Comparison of ENCODE assay signal across 23 cellular contexts in the genomic region with DNA sequence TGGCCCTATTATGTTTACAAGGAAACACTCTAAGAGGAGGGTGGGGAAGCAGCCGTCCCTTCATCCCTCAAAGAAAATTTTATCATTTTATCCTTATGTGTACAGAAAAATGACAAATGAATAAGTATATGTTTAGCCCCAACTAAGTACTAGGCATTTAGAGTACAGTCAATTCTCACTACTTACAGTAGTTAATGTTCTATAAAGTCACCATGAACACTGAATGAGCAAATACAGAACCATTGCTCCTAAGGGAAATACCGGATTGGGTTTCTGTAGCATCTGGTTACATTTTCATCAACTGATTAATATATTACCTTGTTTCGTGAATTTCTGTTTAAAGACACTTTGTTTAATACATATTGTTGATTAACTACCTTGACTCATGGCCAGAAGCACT.
DNase-seq lines count a peak whose midpoint lies in the region; ATAC-seq, FAIRE-seq and TF ChIP-seq lines count a peak whose summit lies in the region.
"Had no signal": no experiment of that assay in that cellular context is flagged by ENCODE, and none has a peak within 500 bp of the region (broad histone marks: within the 10 kb centered on the region; RNA-seq: fewer than 3 reads in every experiment).

No MANE protein-coding gene starts in this region.

- no peak overlapping the region for H3K4me3 ChIP-seq in OCI-LY3 (ENCODE audit: low read length)
- no peak overlapping the region for H3K4me3 ChIP-seq in CD8-positive, alpha-beta memory T cell (ENCODE audit: low read length)
- H3K4me3 ChIP-seq: adrenal gland; BLaER1 treated with 17β-estradiol and CSF1 and Interleukin-3, amounts not matched to agents 10 nM and 100 nM; heart right ventricle; neural progenitor cell; prostate gland; thyroid gland had no signal

- no peaks in the 10 kb centered on the region for H3K27me3 ChIP-seq in OCI-LY3 (ENCODE audit: low read depth, low read length)
- H3K27me3 ChIP-seq in CD8-positive, alpha-beta memory T cell (ENCODE audit: insufficient read depth, low read length, poor library complexity, severe bottlenecking) = no peaks in the 10 kb centered on the region
- H3K27me3 ChIP-seq: neural progenitor cell, thyroid gland had no signal

- H3K9ac ChIP-seq in OCI-LY3 (ENCODE audit: low read length) = no peak overlapping the region
- H3K9ac ChIP-seq: BLaER1 treated with 17β-estradiol and CSF1 and Interleukin-3, amounts not matched to agents 10 nM and 100 nM; neural progenitor cell had no signal

- peak overlapping the region; percentile 47; the same call in 1 of the 2 replicates for H2AFZ ChIP-seq in OCI-LY3 (ENCODE audit: low read depth, low read length)
- H2AFZ ChIP-seq: neural progenitor cell had no signal

- no peaks in the 10 kb centered on the region for H3K79me2 ChIP-seq in OCI-LY3 (ENCODE audit: low read length)

- H3K9me3 Mint-ChIP-seq in CD8-positive, alpha-beta memory T cell = peaks cover 0 to 5% (median 0%) of the 10 kb centered on the region in 5 donors
- H3K9me3 Mint-ChIP-seq: activated CD4-positive, alpha-beta memory T cell treated with anti-CD3 and anti-CD28 coated beads, Interleukin-2, amount 10 ng/mL, durations not matched to agents 7 days and 5 days; neural progenitor cell; stimulated activated naive B cell treated with anti-CD40 and anti-IgM and Interleukin-4, amounts not matched to agents 10 μg/mL and 1 μg/mL and 100 μg/mL, for 72 hours had no signal

- H4K20me1 ChIP-seq in OCI-LY3 (ENCODE audit: insufficient read depth, low read length) = no peaks in the 10 kb centered on the region

- peak; percentile 83 for FAIRE-seq in GM18507 (lab: Jason Lieb, UNC)

- DNase-seq in GM18507 (ENCODE audit: extremely low spot score, insufficient read length, low read depth) (no peak), DMS 273 treated with DMSO at 0.1 percent for 48 hours (lab: John Stamatoyannopoulos, UW) (no peak)
- no peak for DNase-seq in CD8-positive, alpha-beta memory T cell
- DNase-seq: activated CD4-positive, alpha-beta memory T cell treated with anti-CD3 and anti-CD28 coated beads, Interleukin-2, amount 10 ng/mL, durations not matched to agents 7 days and 5 days; activated CD4-positive, CD25-positive, alpha-beta regulatory T cell; adrenal gland; dermis blood vessel endothelial cell; H9; heart right ventricle; NCI-H1092 treated with DMSO at 0.1 percent for 48 hours; NCI-H2081 treated with DMSO at 0.1 percent for 48 hours; NCI-H524; stimulated activated naive B cell treated with anti-CD40 and anti-IgM and Interleukin-4, amounts not matched to agents 10 μg/mL and 1 μg/mL and 100 μg/mL, for 72 hours; thyroid gland had no signal

- POLR2A ChIA-PET in CD8-positive, alpha-beta memory T cell (lab: Charles Lee) = no interaction called here

- H3K4me1 ChIP-seq in OCI-LY3 (ENCODE audit: low read length) = peaks cover 50% of the 10 kb centered on the region
- H3K4me1 ChIP-seq in CD8-positive, alpha-beta memory T cell (ENCODE audit: insufficient read depth, low read length) = peaks cover 25% of the 10 kb centered on the region
- H3K4me1 ChIP-seq: adrenal gland, heart right ventricle, neural progenitor cell, prostate gland, thyroid gland had no signal

- no peaks in the 10 kb centered on the region for H3K36me3 Mint-ChIP-seq in CD8-positive, alpha-beta memory T cell
- H3K36me3 Mint-ChIP-seq: neural progenitor cell; stimulated activated naive B cell treated with anti-CD40 and anti-IgM and Interleukin-4, amounts not matched to agents 10 μg/mL and 1 μg/mL and 100 μg/mL, for 72 hours had no signal

- H3K27ac ChIP-seq in OCI-LY3 (ENCODE audit: low read length) = peak overlapping the region; percentile 62
- H3K27ac ChIP-seq in CD8-positive, alpha-beta memory T cell (ENCODE audit: low read depth, low read length) = no peak overlapping the region
- H3K27ac ChIP-seq: adrenal gland; BLaER1 treated with 17β-estradiol and CSF1 and Interleukin-3, amounts not matched to agents 10 nM and 100 nM; heart right ventricle; neural progenitor cell; prostate gland; thyroid gland had no signal

- H3K27me3 Mint-ChIP-seq in CD8-positive, alpha-beta memory T cell = no peaks in the 10 kb centered on the region
- H3K27me3 Mint-ChIP-seq: activated CD4-positive, alpha-beta memory T cell treated with anti-CD3 and anti-CD28 coated beads, Interleukin-2, amount 10 ng/mL, durations not matched to agents 7 days and 5 days had no signal

- ATAC-seq in GM19463 (IDR thresholded peaks at IDR 0.05; ENCODE audit: unreplicated experiment) = peak; percentile 51
- peak; percentile 43 for ATAC-seq in HG03095 (IDR thresholded peaks at IDR 0.05; ENCODE audit: unreplicated experiment)
- ATAC-seq in GM18867 (IDR thresholded peaks at IDR 0.05; ENCODE audit: unreplicated experiment) = no peak
- ATAC-seq in GM18498 (IDR thresholded peaks at IDR 0.05; ENCODE audit: unreplicated experiment) = no peak
- ATAC-seq: heart right ventricle; SK-N-SH treated with all-trans-retinoic acid at 6 μM for 48 hours; stimulated activated naive B cell treated with anti-CD40 and anti-IgM and Interleukin-4, amounts not matched to agents 10 μg/mL and 1 μg/mL and 100 μg/mL, for 72 hours had no signal

- H3K36me3 ChIP-seq in OCI-LY3 (replicated peaks; ENCODE audit: low read depth, low read length) = no peaks in the 10 kb centered on the region
- no peaks in the 10 kb centered on the region for H3K36me3 ChIP-seq in CD8-positive, alpha-beta memory T cell (ENCODE audit: insufficient read depth, low read length)
- H3K36me3 ChIP-seq: adrenal gland; BLaER1 treated with 17β-estradiol and CSF1 and Interleukin-3, amounts not matched to agents 10 nM and 100 nM; heart right ventricle; neural progenitor cell; prostate gland; thyroid gland had no signal

- H3K4me1 Mint-ChIP-seq in CD8-positive, alpha-beta memory T cell = peaks cover 34 to 43% (median 42%) of the 10 kb centered on the region in 3 donors
- H3K4me1 Mint-ChIP-seq: H9, neural progenitor cell had no signal

- H3K27ac Mint-ChIP-seq in CD8-positive, alpha-beta memory T cell = peak overlapping the region in 1 of 8 donors; percentile 82
- H3K27ac Mint-ChIP-seq: activated CD4-positive, alpha-beta memory T cell treated with anti-CD3 and anti-CD28 coated beads, Interleukin-2, amount 10 ng/mL, durations not matched to agents 7 days and 5 days; H9; neural progenitor cell; stimulated activated naive B cell treated with anti-CD40 and anti-IgM and Interleukin-4, amounts not matched to agents 10 μg/mL and 1 μg/mL and 100 μg/mL, for 72 hours had no signal

- CTCF ChIA-PET in CD8-positive, alpha-beta memory T cell (lab: Charles Lee) = no interaction called here

- no peak overlapping the region for H3K4me3 Mint-ChIP-seq in CD8-positive, alpha-beta memory T cell
- H3K4me3 Mint-ChIP-seq: activated CD4-positive, alpha-beta memory T cell treated with anti-CD3 and anti-CD28 coated beads, Interleukin-2, amount 10 ng/mL, durations not matched to agents 7 days and 5 days; H9; neural progenitor cell; stimulated activated naive B cell treated with anti-CD40 and anti-IgM and Interleukin-4, amounts not matched to agents 10 μg/mL and 1 μg/mL and 100 μg/mL, for 72 hours had no signal

- no peak for TF ChIP-seq CTCF in OCI-LY3 (IDR thresholded peaks at IDR 0.05; ENCODE audit: low read depth, low read length)

- H3K9me3 ChIP-seq in OCI-LY3 (ENCODE audit: insufficient read depth, low read length) = no peaks in the 10 kb centered on the region
- H3K9me3 ChIP-seq in CD8-positive, alpha-beta memory T cell (ENCODE audit: low read length) = no peaks in the 10 kb centered on the region
- H3K9me3 ChIP-seq: adrenal gland, heart right ventricle, prostate gland, thyroid gland had no signal

- peak overlapping the region; percentile 35 for H3K4me2 ChIP-seq in OCI-LY3 (ENCODE audit: low read length)
- H3K4me2 ChIP-seq: BLaER1 treated with 17β-estradiol and CSF1 and Interleukin-3, amounts not matched to agents 10 nM and 100 nM; neural progenitor cell had no signal

Comparison
In these comparisons a context has a peak if more than half of its experiments do, and no peak if none do; other contexts are left out.
1. ATAC-seq: peak in GM19463 (single experiment) and HG03095 (single experiment); none in GM18867 (single experiment) and GM18498 (single experiment).